ENCODE assay signal across 8 cellular contexts in genomic region chr17:32349503-32349853, GRCh38. TPM values are rescaled to one million over a fixed set of nuclear protein-coding genes. Genes with fewer than 3 reads are reported as not detected.
DNase-seq lines count a peak whose midpoint lies in the region; ATAC-seq and TF ChIP-seq lines count a peak whose summit lies in the region.

No MANE protein-coding gene starts in this region.

- H3K4me1 ChIP-seq in RWPE2 (ENCODE audit: insufficient read depth, poor library complexity, severe bottlenecking) (peaks cover 19% of the 10 kb centered on the region), mesendoderm (ENCODE audit: control insufficient read depth, low read depth, low read length) (no peaks in the 10 kb centered on the region), uterus (peaks cover 7 to 8% of the 10 kb centered on the region in 2 donors)

- H3K27ac ChIP-seq in RWPE2 (ENCODE audit: poor library complexity, severe bottlenecking) (peak overlapping the region; percentile 82), cingulate gyrus (ENCODE audit: low read depth, low read length) (peak overlapping the region; percentile 86), mesendoderm (ENCODE audit: low read depth, low read length) (no peak overlapping the region), uterus (peak overlapping the region; percentile 92 to 95)

- peak overlapping the region; percentile 80 for H3K56ac ChIP-seq in mesendoderm (ENCODE audit: low read length)

- peaks cover 1% of the 10 kb centered on the region for H3K79me1 ChIP-seq in mesendoderm (ENCODE audit: low read length)

- peaks cover 34% of the 10 kb centered on the region for H3K36me3 ChIP-seq in RWPE2 (ENCODE audit: low read depth)
- H3K36me3 ChIP-seq in mesendoderm (ENCODE audit: control insufficient read depth, insufficient read depth, low read length): no peaks in the 10 kb centered on the region
- H3K36me3 ChIP-seq in uterus: no peaks in the 10 kb centered on the region

- DNase-seq in NCI-H510A treated with DMSO at 0.1 percent for 48 hours (lab: John Stamatoyannopoulos, UW) (peak; percentile 67), NCI-H510A (lab: John Stamatoyannopoulos, UW) (no peak), RWPE2 (ENCODE audit: low spot score) (no peak), mesendoderm (peak; percentile 29), uterus (peak in 1 of 2 donors; percentile 21), HuH-7 (ENCODE audit: low spot score) (no peak), DMS114 treated with DMSO at 0.1 percent for 48 hours (lab: John Stamatoyannopoulos, UW; ENCODE audit: unreplicated experiment) (no peak)

- no peak for TF ChIP-seq POLR2A in uterus (IDR thresholded peaks at IDR 0.05)

- peaks cover 40% of the 10 kb centered on the region for H3K79me2 ChIP-seq in mesendoderm (ENCODE audit: control insufficient read depth, insufficient read depth, low read length)

- H2BK15ac ChIP-seq in mesendoderm (replicated peaks; ENCODE audit: low read depth): no peak overlapping the region

- no peak overlapping the region for H2BK5ac ChIP-seq in mesendoderm (ENCODE audit: low read length)

- no peak overlapping the region for H2AK5ac ChIP-seq in mesendoderm (ENCODE audit: low read length)

- peak overlapping the region; percentile 14 for H3K4me2 ChIP-seq in mesendoderm (ENCODE audit: low read length)

- H3K4ac ChIP-seq in mesendoderm (ENCODE audit: low read depth, low read length): peak overlapping the region; percentile 82

- H3K4me3 ChIP-seq in RWPE2 (ENCODE audit: severe bottlenecking) (peak overlapping the region; percentile 85), mesendoderm (ENCODE audit: low read length) (peak overlapping the region; percentile 17), uterus (peak overlapping the region; percentile 72 to 82)

- no peaks in the 10 kb centered on the region for H3K9me3 ChIP-seq in RWPE2 (ENCODE audit: severe bottlenecking)
- no peaks in the 10 kb centered on the region for H3K9me3 ChIP-seq in uterus

- ATAC-seq in RWPE2 (ENCODE audit: low read depth): no peak

- no peaks in the 10 kb centered on the region for H3K27me3 ChIP-seq in RWPE2 (ENCODE audit: insufficient read depth, poor library complexity, severe bottlenecking)
- H3K27me3 ChIP-seq in mesendoderm (ENCODE audit: insufficient read depth, low read length, poor library complexity): no peaks in the 10 kb centered on the region
- no peaks in the 10 kb centered on the region for H3K27me3 ChIP-seq in uterus

- intact Hi-C loops in uterus (cut with DNase I; ENCODE audit: low total_unique reads): no loop called here

- H3K23ac ChIP-seq in mesendoderm (ENCODE audit: low read length): no peak overlapping the region

- no peak overlapping the region for H2BK120ac ChIP-seq in mesendoderm (ENCODE audit: low read depth, low read length)

- peak overlapping the region; percentile 75 for H3K9ac ChIP-seq in mesendoderm (ENCODE audit: low read length)

- no CpG with 5 or more reads among the region's 15 CpGs for WGBS in mesendoderm (ENCODE audit: extremely low coverage, insufficient coverage, low lambda C conversion rate)

- no peak overlapping the region for H4K5ac ChIP-seq in mesendoderm (ENCODE audit: low read length)

- H4K8ac ChIP-seq in mesendoderm (ENCODE audit: low read depth, low read length): peak overlapping the region; percentile 67

- no peak overlapping the region for H3K18ac ChIP-seq in mesendoderm (ENCODE audit: low read length)

- no peak for TF ChIP-seq CTCF in RWPE2 (IDR thresholded peaks at IDR 0.05; ENCODE audit: poor library complexity, severe bottlenecking)
- no peak for TF ChIP-seq CTCF in uterus (IDR thresholded peaks at IDR 0.05)

RNA-seq across cellular contexts. Expression of gene ZNF207, which starts 0.5 kb away (rescaled TPM):
- polyA plus RNA-seq in mesendoderm (2013, experiment 1 of 2): 270 TPM
- polyA plus RNA-seq in mesendoderm (2013, experiment 2 of 2): 263 TPM
- 100 to 1,000 TPM in 3 of 4 donors, 10 to 100 TPM in 1; 82.1 to 252 (median 210) TPM for total RNA-seq in uterus

RNA-seq across cellular contexts. Expression of gene C17orf75, which starts 7.5 kb away (rescaled TPM):
- 30.9 TPM for polyA plus RNA-seq in mesendoderm (2013, experiment 1 of 2)
- polyA plus RNA-seq in mesendoderm (2013, experiment 2 of 2): 31.9 TPM
- 10 to 100 TPM; 11.8 to 40.9 (median 18.0) TPM for total RNA-seq in uterus

Comparison
In these comparisons a context has a peak if more than half of its experiments do, and no peak if none do; other contexts are left out.
1. DNase-seq: peak in NCI-H510A treated with DMSO at 0.1 percent for 48 hours (single experiment) and mesendoderm (single experiment); none in NCI-H510A (single experiment), RWPE2 (single experiment), HuH-7 (single experiment) and DMS114 treated with DMSO at 0.1 percent for 48 hours (single experiment).
2. H3K4me3 ChIP-seq: peak in every context shown above with its lines; median percentile 85 in RWPE2; 77 in uterus; 17 in mesendoderm.